ENCODE assay signal across 9 cellular contexts in the genomic region with DNA sequence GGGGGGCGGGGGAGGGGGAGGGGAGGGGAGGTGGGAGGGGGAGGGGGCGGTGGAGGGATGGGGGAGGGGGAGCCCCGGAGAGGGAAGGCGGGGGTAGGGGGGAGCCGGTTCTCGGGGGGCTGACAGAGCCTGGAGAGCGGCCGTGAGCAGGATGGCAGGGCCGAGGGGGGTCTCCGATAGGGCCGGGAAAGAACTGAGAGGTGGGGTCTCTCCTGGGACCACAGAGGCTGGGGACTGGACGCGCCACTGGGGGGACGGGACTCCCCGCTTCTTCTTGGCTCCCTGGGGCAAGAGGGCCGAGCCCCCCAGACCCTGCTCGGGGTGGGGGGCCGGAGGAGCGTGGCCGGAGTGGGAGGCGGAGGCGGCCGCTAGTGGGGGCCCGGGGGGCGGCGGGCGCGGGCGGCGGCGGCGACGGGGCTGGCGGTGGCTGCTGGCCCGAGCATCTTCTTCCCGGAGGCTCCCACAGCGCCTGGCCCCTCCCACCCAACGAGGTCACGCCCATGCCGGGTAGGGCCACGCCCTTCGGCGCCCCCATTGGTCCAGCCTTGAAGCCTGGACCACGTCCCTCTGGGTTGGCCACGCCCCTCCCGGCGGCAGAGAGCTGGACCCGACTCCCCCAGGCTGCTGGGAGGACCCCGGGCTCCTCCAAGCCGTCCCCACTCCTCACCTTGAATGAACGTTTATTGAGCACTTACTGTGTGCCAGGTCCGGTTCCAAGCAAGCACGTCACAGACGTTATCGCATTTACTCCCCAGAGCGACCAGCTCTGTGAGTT. TPM values are rescaled to one million over a fixed set of nuclear protein-coding genes. Genes with fewer than 3 reads are reported as not detected.
DNase-seq lines count a peak whose midpoint lies in the region; ATAC-seq and TF ChIP-seq lines count a peak whose summit lies in the region.
"Had no signal": no experiment of that assay in that cellular context is flagged by ENCODE, and none has a peak within 500 bp of the region (broad histone marks: within the 10 kb centered on the region; RNA-seq: fewer than 3 reads in every experiment).

NOVA2 (minus strand) TSS at position 302 of the 775 bp plus-strand sequence. CDS start 514 bp downstream, outside the sequence.

- no peaks in the 10 kb centered on the region for H3K9me3 Mint-ChIP-seq in natural killer cell treated with Interleukin-12 subunit alpha and Interleukin-12 subunit beta and Interleukin-15 and Interleukin-18, amount 100 ng/mL, for 72 hours

- TF ChIP-seq CTCF in fibroblast of the aortic adventitia (IDR thresholded peaks at IDR 0.05; ENCODE audit: insufficient read depth, low read length) (no peak), upper lobe of left lung (IDR thresholded peaks at IDR 0.05) (no peak)

- no peak for TF ChIP-seq EP300 in upper lobe of left lung (IDR thresholded peaks at IDR 0.05)

- H3K27ac Mint-ChIP-seq in natural killer cell treated with Interleukin-12 subunit alpha and Interleukin-12 subunit beta and Interleukin-15 and Interleukin-18, amount 100 ng/mL, for 72 hours = no peak within 1 kb of the TSS

- DNase-seq in GM03348 (ENCODE audit: low spot score) (peak; percentile 77), NCI-H2107 treated with DMSO at 0.1 percent for 48 hours (lab: John Stamatoyannopoulos, UW; ENCODE audit: unreplicated experiment) (peak; percentile 24), fibroblast of the aortic adventitia (ENCODE audit: low read depth) (peak; percentile 77), upper lobe of left lung (peak; percentile 54 to 92), SIG-M5 (lab: John Stamatoyannopoulos, UW) (no peak)
- peak; percentile 79 for DNase-seq in activated CD8-positive, alpha-beta memory T cell treated with anti-CD3 and anti-CD28 coated beads, Interleukin-2, amount 50 U/mL, for 48 hours
- peak; percentile 68 for DNase-seq in natural killer cell treated with Interleukin-12 subunit alpha and Interleukin-12 subunit beta and Interleukin-15 and Interleukin-18, amount 100 ng/mL, for 72 hours (ENCODE audit: low spot score)

- 11 to 15% methylated on average over 9 to 20 of the region's 56 CpGs for WGBS in upper lobe of left lung, 2 donors

- peaks cover 2 to 26% (median 19%) of the 10 kb centered on the region in 4 donors for H3K27me3 ChIP-seq in upper lobe of left lung

- TF ChIP-seq POLR2A in upper lobe of left lung (IDR thresholded peaks at IDR 0.05) (peak in 2 of 4 donors; percentile 25 to 39), GM18505 (IDR thresholded peaks at IDR 0.05; ENCODE audit: borderline replicate concordance, extremely low read depth, insufficient read depth, insufficient read length) (no peak)

- H3K27me3 Mint-ChIP-seq in natural killer cell treated with Interleukin-12 subunit alpha and Interleukin-12 subunit beta and Interleukin-15 and Interleukin-18, amount 100 ng/mL, for 72 hours = peaks cover 51 to 76% of the 10 kb centered on the region in 2 donors

- no peaks in the 10 kb centered on the region for H3K9me3 ChIP-seq in upper lobe of left lung

- H3K36me3 ChIP-seq in upper lobe of left lung = peaks cover 0 to 1% (median 0%) of the 10 kb centered on the region in 4 donors

- peak within 1 kb of the TSS; percentile 84 to 90 (median 86) for H3K27ac ChIP-seq in upper lobe of left lung
- H3K27ac ChIP-seq: SK-N-MC had no signal

- ATAC-seq in natural killer cell treated with Interleukin-12 subunit alpha and Interleukin-12 subunit beta and Interleukin-15 and Interleukin-18, amount 100 ng/mL, for 72 hours = peak; percentile 75 to 81
- ATAC-seq in upper lobe of left lung (ENCODE audit: low FRiP score in 2 of 2) (peak in 1 of 2 donors; percentile 96), GM18505 (IDR thresholded peaks at IDR 0.05; ENCODE audit: unreplicated experiment) (no peak)

- H3K4me1 Mint-ChIP-seq in natural killer cell treated with Interleukin-12 subunit alpha and Interleukin-12 subunit beta and Interleukin-15 and Interleukin-18, amount 100 ng/mL, for 72 hours (ENCODE audit: low read depth in 2 of 2) = peaks cover 12 to 15% of the 10 kb centered on the region in 2 donors

- peak within 1 kb of the TSS; percentile 21 for H3K4me3 Mint-ChIP-seq in natural killer cell treated with Interleukin-12 subunit alpha and Interleukin-12 subunit beta and Interleukin-15 and Interleukin-18, amount 100 ng/mL, for 72 hours

- H3K4me3 ChIP-seq in fibroblast of the aortic adventitia (ENCODE audit: low read depth, low read length) (peak within 1 kb of the TSS; percentile 75), upper lobe of left lung (peak within 1 kb of the TSS; percentile 35 to 64 (median 51))
- H3K4me3 ChIP-seq: SK-N-MC had no signal

- no peaks in the 10 kb centered on the region for H3K36me3 Mint-ChIP-seq in natural killer cell treated with Interleukin-12 subunit alpha and Interleukin-12 subunit beta and Interleukin-15 and Interleukin-18, amount 100 ng/mL, for 72 hours

- peaks cover 4 to 22% (median 13%) of the 10 kb centered on the region in 4 donors for H3K4me1 ChIP-seq in upper lobe of left lung

RNA-seq across cellular contexts. Expression of gene NOVA2, which starts in this region (rescaled TPM):
- total RNA-seq in fibroblast of the aortic adventitia (ENCODE audit: low replicate concordance) = under 0.01 and 0.27 TPM in 2 replicates
- not detected for total RNA-seq in natural killer cell treated with Interleukin-12 subunit alpha and Interleukin-12 subunit beta and Interleukin-15 and Interleukin-18, amount 100 ng/mL, for 72 hours
- total RNA-seq in upper lobe of left lung = 10 to 100 TPM in 4 of 6 donors, 1 to 10 TPM in 2; 4.7 to 19.0 (median 13.9) TPM

Comparison
In these comparisons a context has a peak if more than half of its experiments do, and no peak if none do; other contexts are left out.
1. Peak in DNase-seq and H3K4me3 ChIP-seq in fibroblast of the aortic adventitia; RNA of the gene not detected or under 1 TPM.
2. Peak in DNase-seq and ATAC-seq in natural killer cell treated with Interleukin-12 subunit alpha and Interleukin-12 subunit beta and Interleukin-15 and Interleukin-18, amount 100 ng/mL, for 72 hours; RNA of the gene not detected or under 1 TPM.